Comparison of ENCODE assay signal across 11 cellular contexts in genomic region chr9:32603914-32604852, GRCh38. TPM values are rescaled to one million over a fixed set of nuclear protein-coding genes. Genes with fewer than 3 reads are reported as not detected.
DNase-seq lines count a peak whose midpoint lies in the region; ATAC-seq and TF ChIP-seq lines count a peak whose summit lies in the region.
"Had no signal": no experiment of that assay in that cellular context is flagged by ENCODE, and none has a peak within 500 bp of the region (broad histone marks: within the 10 kb centered on the region; RNA-seq: fewer than 3 reads in every experiment).

No MANE protein-coding gene starts in this region.

- intact Hi-C loops in heart left ventricle (cut with DNase I) = no loop called here
- intact Hi-C loops in mucosa of descending colon (cut with DNase I, micrococcal nuclease) = no loop called here
- intact Hi-C loops in stomach (cut with DNase I; ENCODE audit: low total_unique reads) = no loop called here
- intact Hi-C loops in left cardiac atrium (cut with DNase I) = no loop called here

- peaks cover 1 to 5% (median 3%) of the 10 kb centered on the region in 3 donors for H3K4me1 Mint-ChIP-seq in naive B cell

- DNase-seq in naive B cell (no peak), heart left ventricle (no peak), mucosa of descending colon (no peak), stomach (no peak), left cardiac atrium (no peak)
- DNase-seq: GDM1, NCI-H526 treated with DMSO at 0.1 percent for 48 hours, occipital lobe had no signal

- H3K27me3 Mint-ChIP-seq in naive B cell = peaks cover 8 to 23% (median 13%) of the 10 kb centered on the region in 3 donors

- H2AFZ ChIP-seq in OCI-LY3 (ENCODE audit: low read depth, low read length) = peak overlapping the region; percentile 95

- H3K4me3 Mint-ChIP-seq in naive B cell = peak overlapping the region in 2 of 8 donors; percentile 23 to 35

- peak overlapping the region in 2 of 6 donors; percentile 56 to 83 for H3K27ac Mint-ChIP-seq in naive B cell

- H3K9ac ChIP-seq in OCI-LY3 (ENCODE audit: low read length) = peak overlapping the region; percentile 80

- peaks cover 6% of the 10 kb centered on the region for H3K9me3 ChIP-seq in OCI-LY3 (ENCODE audit: insufficient read depth, low read length)
- peaks cover 0 to 7% (median 0%) of the 10 kb centered on the region in 12 donors for H3K9me3 ChIP-seq in heart left ventricle
- H3K9me3 ChIP-seq in mucosa of descending colon = no peaks in the 10 kb centered on the region
- peaks cover 0 to 10% (median 7%) of the 10 kb centered on the region in 4 donors for H3K9me3 ChIP-seq in stomach

- TF ChIP-seq CTCF in OCI-LY3 (IDR thresholded peaks at IDR 0.05; ENCODE audit: low read depth, low read length) (no peak), heart left ventricle (IDR thresholded peaks at IDR 0.05) (no peak), mucosa of descending colon (IDR thresholded peaks at IDR 0.05) (no peak), stomach (IDR thresholded peaks at IDR 0.05) (no peak)

- H3K9me3 Mint-ChIP-seq in naive B cell = peaks cover 0 to 21% (median 11%) of the 10 kb centered on the region in 7 donors

- no peaks in the 10 kb centered on the region for H4K20me1 ChIP-seq in OCI-LY3 (ENCODE audit: insufficient read depth, low read length)

- peak; percentile 71 for ATAC-seq in GM19351 (IDR thresholded peaks at IDR 0.05; ENCODE audit: unreplicated experiment)
- peak; percentile 90 for ATAC-seq in HG02678 (IDR thresholded peaks at IDR 0.05; ENCODE audit: unreplicated experiment)
- peak; percentile 49 to 79 for ATAC-seq in naive B cell (ENCODE audit: low read depth in 2 of 2)
- no peak for ATAC-seq in heart left ventricle
- no peak for ATAC-seq in mucosa of descending colon
- no peak for ATAC-seq in left cardiac atrium

- H3K79me2 ChIP-seq in OCI-LY3 (ENCODE audit: low read length) = no peaks in the 10 kb centered on the region

- peaks cover 58% of the 10 kb centered on the region for H3K4me1 ChIP-seq in OCI-LY3 (ENCODE audit: low read length)
- H3K4me1 ChIP-seq in heart left ventricle = peaks cover 0 to 8% (median 0%) of the 10 kb centered on the region in 12 donors
- no peaks in the 10 kb centered on the region for H3K4me1 ChIP-seq in mucosa of descending colon (ENCODE audit: low read depth)
- no peaks in the 10 kb centered on the region for H3K4me1 ChIP-seq in stomach

- no peaks in the 10 kb centered on the region for H3K36me3 Mint-ChIP-seq in naive B cell

- peaks cover 7% of the 10 kb centered on the region for H3K36me3 ChIP-seq in OCI-LY3 (replicated peaks; ENCODE audit: low read depth, low read length)
- H3K36me3 ChIP-seq in heart left ventricle = no peaks in the 10 kb centered on the region
- no peaks in the 10 kb centered on the region for H3K36me3 ChIP-seq in mucosa of descending colon (ENCODE audit: low read depth)
- no peaks in the 10 kb centered on the region for H3K36me3 ChIP-seq in stomach

- 70 to 73% (median 71%) methylated on average over 12 of the region's 12 CpGs for WGBS in heart left ventricle, 4 donors
- WGBS in stomach, 5 donors = 71 to 76% (median 74%) methylated on average over 12 of the region's 12 CpGs

- H3K27ac ChIP-seq in OCI-LY3 (ENCODE audit: low read length) (peak overlapping the region; percentile 100), heart left ventricle (no peak overlapping the region), stomach (no peak overlapping the region)

- H3K4me3 ChIP-seq in OCI-LY3 (ENCODE audit: low read length) (peak overlapping the region; percentile 65), heart left ventricle (no peak overlapping the region), mucosa of descending colon (no peak overlapping the region), stomach (no peak overlapping the region)

- TF ChIP-seq EP300 in stomach (IDR thresholded peaks at IDR 0.05) = no peak

- peak overlapping the region; percentile 78 for H3K4me2 ChIP-seq in OCI-LY3 (ENCODE audit: low read length)

- TF ChIP-seq POLR2A in heart left ventricle (IDR thresholded peaks at IDR 0.05) (no peak), stomach (IDR thresholded peaks at IDR 0.05) (no peak)

- H3K27me3 ChIP-seq in OCI-LY3 (ENCODE audit: low read depth, low read length) (no peaks in the 10 kb centered on the region), heart left ventricle (peaks cover 0 to 6% (median 0%) of the 10 kb centered on the region in 9 donors), stomach (no peaks in the 10 kb centered on the region)

RNA-seq across cellular contexts. Expression of gene NDUFB6, which starts 31.2 kb away (rescaled TPM):
- polyA plus RNA-seq in naive B cell (ENCODE audit: low read depth in 6 of 6) (10 to 100 TPM; 51.5 to 84.4 (median 60.3) TPM), heart left ventricle (100 to 1,000 TPM in 1 of 2 donors, 10 to 100 TPM in 1; 89.2 to 149 TPM), stomach (10 to 100 TPM; 41.1 to 63.6 (median 46.4) TPM)
- total RNA-seq in heart left ventricle (100 to 1,000 TPM in 7 of 9 donors, 10 to 100 TPM in 2; 74.6 to 209 (median 125) TPM), mucosa of descending colon (10 to 100 TPM; 39.3 to 52.8 (median 45.1) TPM), stomach (10 to 100 TPM in 4 of 5 donors, 1 to 10 TPM in 1; 1.2 to 94.7 (median 43.3) TPM), left cardiac atrium (100 to 1,000 TPM; 113 to 127 TPM)

RNA-seq across cellular contexts. Expression of gene TAF1L, which starts 31.3 kb away (rescaled TPM):
- polyA plus RNA-seq in naive B cell (ENCODE audit: low read depth in 6 of 6) = not detected
- total RNA-seq in heart left ventricle = under 1 TPM in 1 of 9 donors, not detected in 8; 0.07 TPM
- not detected for polyA plus RNA-seq in heart left ventricle
- not detected for total RNA-seq in mucosa of descending colon
- total RNA-seq in stomach = not detected
- polyA plus RNA-seq in stomach = not detected
- not detected for total RNA-seq in left cardiac atrium

RNA-seq across cellular contexts. Expression of gene TOPORS, which starts 51.8 kb away (rescaled TPM):
- polyA plus RNA-seq in naive B cell (ENCODE audit: low read depth in 6 of 6) (10 to 100 TPM; 22.5 to 39.9 (median 26.9) TPM), heart left ventricle (1 to 10 TPM; 4.1 to 7.8 TPM), stomach (1 to 10 TPM; 4.2 to 5.7 (median 5.4) TPM)
- total RNA-seq in heart left ventricle (10 to 100 TPM in 5 of 9 donors, 1 to 10 TPM in 4; 7.5 to 11.1 (median 10.5) TPM), mucosa of descending colon (10 to 100 TPM; 12.5 to 18.2 (median 16.6) TPM), stomach (10 to 100 TPM in 3 of 5 donors, 1 to 10 TPM in 2; 3.2 to 45.9 (median 25.1) TPM), left cardiac atrium (1 to 10 TPM; 8.5 to 9.5 TPM)

RNA-seq across cellular contexts. Expression of gene SMIM27, which starts 52.1 kb away (rescaled TPM):
- polyA plus RNA-seq in naive B cell (ENCODE audit: low read depth in 6 of 6) (100 to 1,000 TPM in 1 of 6 donors, 10 to 100 TPM in 5; 28.8 to 107 (median 80.0) TPM), heart left ventricle (1 to 10 TPM; 4.8 TPM), stomach (10 to 100 TPM in 2 of 3 donors, 1 to 10 TPM in 1; 6.7 to 14.2 (median 12.5) TPM)
- total RNA-seq in heart left ventricle (10 to 100 TPM in 7 of 9 donors, 1 to 10 TPM in 2; 4.1 to 26.5 (median 15.1) TPM), mucosa of descending colon (10 to 100 TPM in 1 of 3 donors, 1 to 10 TPM in 2; 8.3 to 10.1 (median 9.9) TPM), stomach (10 to 100 TPM in 2 of 5 donors, 1 to 10 TPM in 1, not detected in 2; 2.4 to 21.4 (median 10.7) TPM), left cardiac atrium (10 to 100 TPM; 15.1 to 17.9 TPM)

Comparison
In these comparisons a context has a peak if more than half of its experiments do, and no peak if none do; other contexts are left out.
1. ATAC-seq: peak in GM19351 (single experiment), HG02678 (single experiment) and naive B cell (2 of 2); none in heart left ventricle (0 of 4), mucosa of descending colon (single experiment) and left cardiac atrium (0 of 2).